ENCODE assay signal across 9 cellular contexts in genomic region chr6:157644043-157644810, GRCh38.
DNase-seq lines count a peak whose midpoint lies in the region; ATAC-seq, FAIRE-seq and TF ChIP-seq lines count a peak whose summit lies in the region.
"Had no signal": no experiment of that assay in that cellular context is flagged by ENCODE, and none has a peak within 500 bp of the region (broad histone marks: within the 10 kb centered on the region; RNA-seq: fewer than 3 reads in every experiment).

No MANE protein-coding gene starts in this region.

- DNase-seq in DMS 273 (lab: John Stamatoyannopoulos, UW; ENCODE audit: unreplicated experiment) (peak; percentile 37), DMS 273 treated with DMSO at 0.1 percent for 48 hours (lab: John Stamatoyannopoulos, UW) (no peak), SK-MEL-5 (ENCODE audit: low read depth, low spot score) (peak; percentile 58), epithelial cell of proximal tubule (ENCODE audit: low read depth) (no peak), H54 (ENCODE audit: insufficient read length, low spot score) (no peak), NCI-H1092 treated with DMSO at 0.1 percent for 48 hours (lab: John Stamatoyannopoulos, UW) (no peak)
- DNase-seq in stimulated activated CD4-positive, alpha-beta T cell treated with anti-CD3 and anti-CD28 coated beads, TNF-alpha, amount 100 ng/mL, for 48 hours (ENCODE audit: low read depth in 3 of 3): peak in 2 of 3 donors; percentile 4 to 17

- in situ Hi-C loops in SK-MEL-5 (cut with HindIII; ENCODE audit: low pct_unique_long_range_greater_than_20kb, low sequenced_read_pairs): no loop called here

- no peak for ATAC-seq in HG03108 (IDR thresholded peaks at IDR 0.05; ENCODE audit: unreplicated experiment)

- no peak for TF ChIP-seq POLR2A in H54 (IDR thresholded peaks at IDR 0.05; ENCODE audit: low read depth, low read length)

- peak; percentile 27 for TF ChIP-seq CTCF in epithelial cell of proximal tubule (conservative IDR thresholded peaks at IDR 0.05; ENCODE audit: low read depth, low read length)

- no peak for FAIRE-seq in H54 (lab: Jason Lieb, UNC)
- FAIRE-seq: A204.1 had no signal

- H3K4me3 ChIP-seq in epithelial cell of proximal tubule (ENCODE audit: low read depth, low read length): no peak overlapping the region

Comparison
In these comparisons a context has a peak if more than half of its experiments do, and no peak if none do; other contexts are left out.
1. DNase-seq: peak in DMS 273 (single experiment), SK-MEL-5 (single experiment) and stimulated activated CD4-positive, alpha-beta T cell treated with anti-CD3 and anti-CD28 coated beads, TNF-alpha, amount 100 ng/mL, for 48 hours (2 of 3); none in DMS 273 treated with DMSO at 0.1 percent for 48 hours (single experiment), epithelial cell of proximal tubule (single experiment), H54 (single experiment) and NCI-H1092 treated with DMSO at 0.1 percent for 48 hours (single experiment).